20 cellular contexts compared by ENCODE assay signal in genomic region chr20:20772492-20773047, GRCh38.
"Had no signal": no experiment of that assay in that cellular context is flagged by ENCODE, and none has a peak within 500 bp of the region (broad histone marks: within the 10 kb centered on the region; RNA-seq: fewer than 3 reads in every experiment).

No MANE protein-coding gene starts in this region.

- H3K27ac Mint-ChIP-seq: activated CD4-positive, alpha-beta T cell treated with anti-CD3 and anti-CD28 coated beads for 36 hours; activated CD8-positive, alpha-beta T cell treated with anti-CD3 and anti-CD28 coated beads, Interleukin-2, amount 10 ng/mL, durations not matched to agents 7 days and 5 days; activated naive CD4-positive, alpha-beta T cell treated with anti-CD3 and anti-CD28 coated beads, Interleukin-2, amount 50 U/mL, for 24 hours; naive B cell had no signal

- H3K4me3 Mint-ChIP-seq: activated CD4-positive, alpha-beta T cell treated with anti-CD3 and anti-CD28 coated beads for 36 hours; activated CD8-positive, alpha-beta T cell treated with anti-CD3 and anti-CD28 coated beads, Interleukin-2, amount 10 ng/mL, durations not matched to agents 7 days and 5 days; activated naive CD4-positive, alpha-beta T cell treated with anti-CD3 and anti-CD28 coated beads, Interleukin-2, amount 50 U/mL, for 24 hours; naive B cell had no signal

- H3K27ac ChIP-seq: adrenal gland, colonic mucosa, esophagus muscularis mucosa, left lung, parathyroid adenoma, thoracic aorta, upper lobe of right lung had no signal

- H3K4me1 ChIP-seq: adrenal gland, colonic mucosa, esophagus muscularis mucosa, left lung, parathyroid adenoma, upper lobe of right lung had no signal

- H3K9me3 Mint-ChIP-seq: activated naive CD4-positive, alpha-beta T cell treated with anti-CD3 and anti-CD28 coated beads, Interleukin-2, amount 50 U/mL, for 24 hours had no signal

- H3K36me3 Mint-ChIP-seq: activated naive CD4-positive, alpha-beta T cell treated with anti-CD3 and anti-CD28 coated beads, Interleukin-2, amount 50 U/mL, for 24 hours; naive B cell had no signal

- ATAC-seq: activated CD4-positive, alpha-beta T cell treated with anti-CD3 and anti-CD28 coated beads for 36 hours; activated CD8-positive, alpha-beta T cell treated with anti-CD3 and anti-CD28 coated beads, Interleukin-2, amount 10 ng/mL, durations not matched to agents 7 days and 5 days; left lung; upper lobe of right lung had no signal

- H3K9me3 ChIP-seq: adrenal gland, colonic mucosa, esophagus muscularis mucosa, thoracic aorta, upper lobe of right lung had no signal

- H3K27me3 ChIP-seq: adrenal gland, colonic mucosa, left lung, upper lobe of right lung had no signal

- DNase-seq: activated CD4-positive, alpha-beta T cell treated with anti-CD3 and anti-CD28 coated beads for 36 hours; activated CD8-positive, alpha-beta memory T cell treated with anti-CD3 and anti-CD28 coated beads, Interleukin-2, amount 50 U/mL, for 4 hours; activated CD8-positive, alpha-beta T cell treated with anti-CD3 and anti-CD28 coated beads, Interleukin-2, amount 10 ng/mL, durations not matched to agents 7 days and 5 days; activated effector memory CD4-positive, alpha-beta T cell treated with anti-CD3 and anti-CD28 coated beads, Interleukin-2, amount 50 U/mL, for 16 hours; activated T-cell treated with anti-CD3 and anti-CD28 coated beads, Interleukin-2, amount 50 U/mL, for 48 hours; adrenal gland; caudate nucleus; colonic mucosa; hippocampal formation; left lung; mammary epithelial cell; naive B cell; retina; stimulated activated CD4-positive, alpha-beta T cell treated with anti-CD3 and anti-CD28 coated beads, Interleukin-12 subunit alpha, Interleukin-12 subunit beta, amount 100 ng/mL, for 4 hours; stimulated activated CD4-positive, alpha-beta T cell treated with anti-CD3 and anti-CD28 coated beads, Interleukin-2, amount 100 ng/mL, for 24 hours; upper lobe of right lung had no signal

- H3K4me3 ChIP-seq: adrenal gland, colonic mucosa, esophagus muscularis mucosa, left lung, thoracic aorta, upper lobe of right lung had no signal

- H3K36me3 ChIP-seq: adrenal gland, colonic mucosa, esophagus muscularis mucosa, left lung, thoracic aorta, upper lobe of right lung had no signal
